5 cellular contexts compared by ENCODE assay signal in genomic region chr18:51568151-51568550, GRCh38.
"Had no signal": no experiment of that assay in that cellular context is flagged by ENCODE, and none has a peak within 500 bp of the region (broad histone marks: within the 10 kb centered on the region; RNA-seq: fewer than 3 reads in every experiment).

No MANE protein-coding gene starts in this region.

- H3K4me2 ChIP-seq: GM23338 had no signal

- H3K4me3 ChIP-seq: GM23338 had no signal

- DNase-seq: H9, HCEC 1CT, KBM-7 had no signal

- H3K27ac ChIP-seq: HL-60 had no signal
